21 cellular contexts compared by ENCODE assay signal in the genomic region with DNA sequence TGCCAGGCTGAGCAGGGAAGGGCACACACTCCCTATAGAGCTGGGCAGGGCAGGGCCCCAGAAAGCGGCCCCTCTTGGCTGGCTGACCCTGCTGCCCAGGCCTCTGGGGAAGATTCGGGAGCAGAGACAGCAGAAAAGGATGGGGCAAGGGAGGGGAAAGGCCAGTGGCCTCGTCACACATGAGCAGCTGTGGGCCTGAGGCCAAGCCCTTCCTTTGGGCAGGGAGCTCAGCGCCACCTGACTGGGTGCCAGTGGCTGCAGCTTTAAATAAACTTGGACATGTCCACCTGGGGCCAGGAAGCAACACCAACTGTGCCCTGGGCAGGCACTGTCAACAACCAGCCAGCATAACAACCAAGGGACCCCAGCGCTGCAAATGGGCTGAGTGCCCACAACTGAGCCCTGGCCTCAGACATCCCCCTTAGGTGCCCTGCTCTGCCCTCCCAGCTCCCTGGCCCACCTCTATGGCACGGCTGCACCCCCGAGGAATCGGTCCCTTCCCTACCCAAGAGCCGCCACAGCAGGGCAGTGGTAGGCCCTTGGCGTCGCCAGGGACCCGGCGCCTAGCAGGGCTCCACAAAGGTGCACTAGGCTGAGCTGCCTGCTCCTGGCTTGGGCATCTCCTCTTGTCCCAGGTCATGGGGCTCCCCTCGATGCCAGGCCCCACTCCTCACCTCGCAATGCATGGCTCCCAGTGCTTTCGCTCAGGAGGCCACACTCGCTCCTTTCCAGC. TPM values are rescaled to one million over a fixed set of nuclear protein-coding genes. Genes with fewer than 3 reads are reported as not detected.
DNase-seq lines count a peak whose midpoint lies in the region; ATAC-seq and TF ChIP-seq lines count a peak whose summit lies in the region.
"Had no signal": no experiment of that assay in that cellular context is flagged by ENCODE, and none has a peak within 500 bp of the region (broad histone marks: within the 10 kb centered on the region; RNA-seq: fewer than 3 reads in every experiment).

No MANE protein-coding gene starts in this region.

- no peaks in the 10 kb centered on the region for H3K79me2 ChIP-seq in parathyroid adenoma

- H2AFZ ChIP-seq in parathyroid adenoma (peak overlapping the region; percentile 70), mesenchymal stem cell (ENCODE audit: low read depth, low read length) (no peak overlapping the region)

- H3K18ac ChIP-seq in mesenchymal stem cell (ENCODE audit: low read depth in 1 of 2, low read length in 2 of 2), result no peak overlapping the region

- H3K9ac ChIP-seq in parathyroid adenoma, result no peak overlapping the region
- no peak overlapping the region for H3K9ac ChIP-seq in colonic mucosa (ENCODE audit: low read depth in 2 of 2, low read length in 2 of 2)
- H3K9ac ChIP-seq in mesenchymal stem cell (ENCODE audit: low read length), result no peak overlapping the region

- H2BK12ac ChIP-seq in mesenchymal stem cell (ENCODE audit: low read length in 2 of 2), result no peak overlapping the region

- peak overlapping the region; percentile 45 for H3K27ac ChIP-seq in RWPE1
- H3K27ac ChIP-seq in parathyroid adenoma, result peak overlapping the region; percentile 59
- no peak overlapping the region for H3K27ac ChIP-seq in colonic mucosa
- no peak overlapping the region for H3K27ac ChIP-seq in mesenchymal stem cell (ENCODE audit: low read length, poor library complexity, severe bottlenecking)
- H3K27ac ChIP-seq: gastroesophageal sphincter, Peyer's patch, tibial artery had no signal

- no peak overlapping the region for H2AK5ac ChIP-seq in mesenchymal stem cell (ENCODE audit: low read length, severe bottlenecking)

- no peaks in the 10 kb centered on the region for H3K79me1 ChIP-seq in mesenchymal stem cell (replicated peaks; ENCODE audit: low read length, poor library complexity, severe bottlenecking)

- POLR2A ChIA-PET in RWPE1 (lab: Yijun Ruan, JAX; ENCODE audit: low non-redundant PET), result no interaction called here

- no peak overlapping the region for H3K14ac ChIP-seq in mesenchymal stem cell (ENCODE audit: low read length in 2 of 2)

- no peak overlapping the region for H4K91ac ChIP-seq in mesenchymal stem cell (ENCODE audit: low read length)

- no peak overlapping the region for H4K8ac ChIP-seq in mesenchymal stem cell (ENCODE audit: low read length)

- H2BK15ac ChIP-seq in mesenchymal stem cell (ENCODE audit: low read depth, poor library complexity, severe bottlenecking), result no peak overlapping the region

- H3K36me3 ChIP-seq in parathyroid adenoma (ENCODE audit: control insufficient read depth, insufficient read depth, low read length), result no peaks in the 10 kb centered on the region
- no peaks in the 10 kb centered on the region for H3K36me3 ChIP-seq in colonic mucosa
- H3K36me3 ChIP-seq in mesenchymal stem cell (ENCODE audit: control insufficient read depth in 1 of 2, insufficient read depth in 2 of 2, low read depth in 1 of 2, low read length in 2 of 2), result no peaks in the 10 kb centered on the region
- H3K36me3 ChIP-seq: adrenal gland, gastroesophageal sphincter, Peyer's patch, tibial artery had no signal

- H2BK5ac ChIP-seq in mesenchymal stem cell (ENCODE audit: low read depth, low read length, poor library complexity, severe bottlenecking), result no peak overlapping the region

- H3K4me2 ChIP-seq in parathyroid adenoma (ENCODE audit: low read length), result no peak overlapping the region
- H3K4me2 ChIP-seq in mesenchymal stem cell (ENCODE audit: low read length, poor library complexity, severe bottlenecking), result no peak overlapping the region
- H3K4me2 ChIP-seq: smooth muscle cell had no signal

- H3K27me3 ChIP-seq in parathyroid adenoma (ENCODE audit: control insufficient read depth, insufficient read depth, low read length) (no peaks in the 10 kb centered on the region), colonic mucosa (peaks cover 20% of the 10 kb centered on the region), mesenchymal stem cell (ENCODE audit: control insufficient read depth in 1 of 2, insufficient read depth in 1 of 2, low read length in 2 of 2) (peaks cover 42 to 57% of the 10 kb centered on the region in 2 experiments)

- H3K23ac ChIP-seq in mesenchymal stem cell (ENCODE audit: low read length in 2 of 2), result no peak overlapping the region

- intact Hi-C loops in left cardiac atrium (cut with DNase I), result no loop called here
- intact Hi-C loops in colonic mucosa (cut with DNase I), result no loop called here

- 86% methylated on average over 17 of the region's 17 CpGs for WGBS in mesenchymal stem cell

- CTCF ChIA-PET in RWPE1 (lab: Yijun Ruan, JAX), result interaction anchor here (1.1 kb wide), 1 partner anchor 82 kb away, joined by 5 read pairs; no protein-coding TSS in a partner anchor

- TF ChIP-seq CTCF in RWPE1 (conservative IDR thresholded peaks at IDR 0.05; ENCODE audit: low read depth) (no peak), parathyroid adenoma (IDR thresholded peaks at IDR 0.05) (peak; percentile 6), colonic mucosa (IDR thresholded peaks at IDR 0.05) (no peak)

- ATAC-seq in left cardiac atrium, result peak; percentile 72 to 73
- ATAC-seq in HG03378 (IDR thresholded peaks at IDR 0.05; ENCODE audit: unreplicated experiment), result no peak
- no peak for ATAC-seq in HG02840 (IDR thresholded peaks at IDR 0.05; ENCODE audit: low FRiP score, unreplicated experiment)
- ATAC-seq: activated T-cell treated with anti-CD3 and anti-CD28 coated beads, Interleukin-2, amount 50 U/mL, for 72 hours; gastroesophageal sphincter had no signal

- H3K4me3 ChIP-seq in parathyroid adenoma (ENCODE audit: low read depth, low read length), result no peak overlapping the region
- no peak overlapping the region for H3K4me3 ChIP-seq in colonic mucosa
- no peak overlapping the region for H3K4me3 ChIP-seq in mesenchymal stem cell (ENCODE audit: insufficient read depth in 1 of 2, low read depth in 1 of 2, low read length in 2 of 2)
- H3K4me3 ChIP-seq: adrenal gland, gastroesophageal sphincter, Peyer's patch, smooth muscle cell, tibial artery had no signal

- H3K9me3 ChIP-seq in parathyroid adenoma (ENCODE audit: control insufficient read depth, low read length) (no peaks in the 10 kb centered on the region), colonic mucosa (no peaks in the 10 kb centered on the region), mesenchymal stem cell (ENCODE audit: control insufficient read depth, low read length) (no peaks in the 10 kb centered on the region)
- H3K9me3 ChIP-seq: adrenal gland, gastroesophageal sphincter, Peyer's patch, tibial artery had no signal

- H3K4me1 ChIP-seq in parathyroid adenoma, result peaks cover 25% of the 10 kb centered on the region
- H3K4me1 ChIP-seq in colonic mucosa, result no peaks in the 10 kb centered on the region
- H3K4me1 ChIP-seq in mesenchymal stem cell (ENCODE audit: control insufficient read depth, insufficient read depth, low read depth, low read length), result peaks cover 16% of the 10 kb centered on the region
- H3K4me1 ChIP-seq: adrenal gland, Peyer's patch had no signal

- peak; percentile 13 for DNase-seq in H4 (ENCODE audit: low spot score)
- no peak for DNase-seq in RWPE1 (ENCODE audit: low spot score)
- peak; percentile 72 for DNase-seq in left cardiac atrium
- DNase-seq in colonic mucosa, result no peak
- no peak for DNase-seq in mesenchymal stem cell
- DNase-seq: activated CD4-positive, alpha-beta memory T cell treated with anti-CD3 and anti-CD28 coated beads, Interleukin-2, amount 10 ng/mL, durations not matched to agents 7 days and 5 days; activated T-cell treated with anti-CD3 and anti-CD28 coated beads, Interleukin-2, amount 50 U/mL, for 72 hours; GF-D8; immature natural killer cell; midbrain; NCI-H2081; NCI-H526 treated with DMSO at 0.1 percent for 48 hours; occipital lobe; tibial artery had no signal

- no peak overlapping the region for H3K4ac ChIP-seq in mesenchymal stem cell (ENCODE audit: low read depth in 1 of 2, low read length in 2 of 2)

- H2BK120ac ChIP-seq in mesenchymal stem cell (ENCODE audit: low read depth, low read length), result no peak overlapping the region

RNA-seq across cellular contexts. Expression of a gene that starts 2.6 kb away (rescaled TPM):
- 0.06 TPM in 1 of 2 replicates, not detected in the other for total RNA-seq in H4 (2014; rRNA removed; shearing (Covaris generic))
- total RNA-seq in left cardiac atrium (10 to 100 TPM; 75.8 to 98.7 TPM), colonic mucosa (under 1 TPM; 0.42 to 0.80 TPM)
- polyA plus RNA-seq in mesenchymal stem cell (2013, experiment 1 of 2), result 0.04 TPM
- 0.12 TPM for polyA plus RNA-seq in mesenchymal stem cell (2013, experiment 2 of 2)
- total RNA-seq: smooth muscle cell had no signal
- polyA plus RNA-seq: immature natural killer cell, smooth muscle cell had no signal

Comparison
In these comparisons a context has a peak if more than half of its experiments do, and no peak if none do; other contexts are left out.
1. DNase-seq: peak in H4 (single experiment) and left cardiac atrium (single experiment); none in RWPE1 (single experiment), colonic mucosa (single experiment) and mesenchymal stem cell (single experiment).
2. H3K27ac ChIP-seq: peak in RWPE1 (single experiment) and parathyroid adenoma (single experiment); none in colonic mucosa (single experiment) and mesenchymal stem cell (single experiment).
3. ATAC-seq: peak in left cardiac atrium (2 of 2); none in HG03378 (single experiment) and HG02840 (single experiment).
4. RNA of a gene that starts 2.6 kb away (total RNA-seq): 75.8 to 98.7 TPM in left cardiac atrium; 0.42 to 0.80 TPM in colonic mucosa and 0.06 TPM in H4; every median in the first group is over 10 times any median in the second.